In genomic region chr12:16198884-16199283, GRCh38 we compare ENCODE assay signal across 11 cellular contexts.
DNase-seq lines count a peak whose midpoint lies in the region; ATAC-seq lines count a peak whose summit lies in the region.
"Had no signal": no experiment of that assay in that cellular context is flagged by ENCODE, and none has a peak within 500 bp of the region (broad histone marks: within the 10 kb centered on the region; RNA-seq: fewer than 3 reads in every experiment).

No MANE protein-coding gene starts in this region.

- H3K27ac ChIP-seq in mesenchymal stem cell (ENCODE audit: low read length, poor library complexity, severe bottlenecking): no peak overlapping the region

- peak; percentile 88 for ATAC-seq in HG03064 (IDR thresholded peaks at IDR 0.05; ENCODE audit: low read depth, unreplicated experiment)

- H2AK5ac ChIP-seq in mesenchymal stem cell (ENCODE audit: low read length, severe bottlenecking): no peak overlapping the region

- no peaks in the 10 kb centered on the region for H3K4me1 ChIP-seq in mesenchymal stem cell (ENCODE audit: control insufficient read depth, insufficient read depth, low read depth, low read length)

- no peak overlapping the region for H3K4ac ChIP-seq in mesenchymal stem cell (ENCODE audit: low read depth in 1 of 2, low read length in 2 of 2)

- no peak overlapping the region for H2AFZ ChIP-seq in mesenchymal stem cell (ENCODE audit: low read depth, low read length)

- H4K8ac ChIP-seq in mesenchymal stem cell (ENCODE audit: low read length): no peak overlapping the region

- 34% methylated on average over 3 of the region's 3 CpGs for WGBS in mesenchymal stem cell

- no peaks in the 10 kb centered on the region for H3K79me1 ChIP-seq in mesenchymal stem cell (replicated peaks; ENCODE audit: low read length, poor library complexity, severe bottlenecking)

- H2BK120ac ChIP-seq in mesenchymal stem cell (ENCODE audit: low read depth, low read length): no peak overlapping the region

- H3K4me2 ChIP-seq in mesenchymal stem cell (ENCODE audit: low read length, poor library complexity, severe bottlenecking): no peak overlapping the region

- no peaks in the 10 kb centered on the region for H3K36me3 ChIP-seq in mesenchymal stem cell (ENCODE audit: control insufficient read depth in 1 of 2, insufficient read depth in 2 of 2, low read depth in 1 of 2, low read length in 2 of 2)

- no peak overlapping the region for H2BK12ac ChIP-seq in mesenchymal stem cell (ENCODE audit: low read length in 2 of 2)

- H3K4me3 ChIP-seq in mesenchymal stem cell (ENCODE audit: insufficient read depth in 1 of 2, low read depth in 1 of 2, low read length in 2 of 2): no peak overlapping the region

- H3K18ac ChIP-seq in mesenchymal stem cell (ENCODE audit: low read depth in 1 of 2, low read length in 2 of 2): no peak overlapping the region

- H3K9me3 ChIP-seq in mesenchymal stem cell (ENCODE audit: control insufficient read depth, low read length): peaks cover 15% of the 10 kb centered on the region

- DNase-seq in SIG-M5 treated with dmso at 0.1 percent for 504 hours (lab: John Stamatoyannopoulos, UW; ENCODE audit: unreplicated experiment): peak; percentile 31
- DNase-seq in SIG-M5 (lab: John Stamatoyannopoulos, UW): no peak
- peak; percentile 86 for DNase-seq in NCI-H748 (lab: John Stamatoyannopoulos, UW; ENCODE audit: unreplicated experiment)
- DNase-seq in HCEC 1CT: no peak
- DNase-seq in NCI-H524 (lab: John Stamatoyannopoulos, UW): no peak
- DNase-seq in activated CD4-positive, alpha-beta T cell treated with anti-CD3 and anti-CD28 coated beads, Interleukin-2, amount 50 U/mL, for 1 hour: no peak
- DNase-seq in mesenchymal stem cell: no peak
- DNase-seq: activated CD4-positive, alpha-beta T cell treated with anti-CD3 and anti-CD28 coated beads, Interleukin-2, amount 50 U/mL, for 4 hours; NCI-H510A treated with DMSO at 0.1 percent for 48 hours; trophoblast cell had no signal

- no peak overlapping the region for H3K23ac ChIP-seq in mesenchymal stem cell (ENCODE audit: low read length in 2 of 2)

- H3K9ac ChIP-seq in mesenchymal stem cell (ENCODE audit: low read length): no peak overlapping the region

- no peaks in the 10 kb centered on the region for H3K27me3 ChIP-seq in mesenchymal stem cell (ENCODE audit: control insufficient read depth in 1 of 2, insufficient read depth in 1 of 2, low read length in 2 of 2)

- H2BK5ac ChIP-seq in mesenchymal stem cell (ENCODE audit: low read depth, low read length, poor library complexity, severe bottlenecking): no peak overlapping the region

- no peak overlapping the region for H3K14ac ChIP-seq in mesenchymal stem cell (ENCODE audit: low read length in 2 of 2)

- no peak overlapping the region for H4K91ac ChIP-seq in mesenchymal stem cell (ENCODE audit: low read length)

- H2BK15ac ChIP-seq in mesenchymal stem cell (ENCODE audit: low read depth, poor library complexity, severe bottlenecking): no peak overlapping the region

Comparison
In these comparisons a context has a peak if more than half of its experiments do, and no peak if none do; other contexts are left out.
1. DNase-seq: peak in SIG-M5 treated with dmso at 0.1 percent for 504 hours (single experiment) and NCI-H748 (single experiment); none in SIG-M5 (single experiment), HCEC 1CT (single experiment), NCI-H524 (0 of 2), activated CD4-positive, alpha-beta T cell treated with anti-CD3 and anti-CD28 coated beads, Interleukin-2, amount 50 U/mL, for 1 hour (single experiment) and mesenchymal stem cell (single experiment).